ENCODE assay signal across 8 cellular contexts in the genomic region with DNA sequence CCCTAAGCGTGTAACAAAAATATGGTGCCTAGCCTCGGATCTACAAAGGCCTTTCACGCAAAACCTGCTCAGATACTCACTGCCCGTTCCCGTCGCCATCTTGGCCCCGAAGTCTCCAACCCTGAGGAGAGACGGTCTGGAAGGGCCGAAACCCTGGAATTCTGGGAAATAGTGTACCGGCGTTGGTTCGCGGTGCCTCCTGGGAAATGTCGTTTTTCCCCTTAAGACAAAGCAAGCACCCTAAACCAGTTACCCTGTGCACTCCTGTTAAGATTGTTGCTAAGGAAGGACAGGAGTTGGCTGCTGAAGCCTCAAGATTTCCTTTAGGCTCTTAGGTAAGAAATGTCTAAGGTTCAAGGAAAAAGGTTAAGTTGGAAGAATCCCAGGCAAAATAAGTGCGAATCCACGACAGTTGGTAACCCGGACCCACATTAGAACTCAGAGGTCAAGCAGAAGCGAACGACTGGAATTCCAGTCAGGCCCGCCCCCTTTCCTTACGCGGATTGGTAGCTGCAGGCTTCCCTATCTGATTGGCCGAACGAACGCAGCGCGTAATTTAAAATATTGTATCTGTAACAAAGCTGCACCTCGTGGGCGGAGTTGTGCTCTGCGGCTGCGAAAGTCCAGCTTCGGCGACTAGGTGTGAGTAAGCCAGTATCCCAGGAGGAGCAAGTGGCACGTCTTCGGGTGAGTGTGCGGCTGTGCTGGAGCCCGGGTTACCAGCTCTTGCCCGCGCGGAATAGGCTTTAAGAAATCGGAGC. TPM values are rescaled to one million over a fixed set of nuclear protein-coding genes. Genes with fewer than 3 reads are reported as not detected.
A peak's percentile ranks its signal among the peaks of the same experiment; 100 is the strongest.
DNase-seq lines count a peak whose midpoint lies in the region; ATAC-seq and TF ChIP-seq lines count a peak whose summit lies in the region.

A gene with protein sequence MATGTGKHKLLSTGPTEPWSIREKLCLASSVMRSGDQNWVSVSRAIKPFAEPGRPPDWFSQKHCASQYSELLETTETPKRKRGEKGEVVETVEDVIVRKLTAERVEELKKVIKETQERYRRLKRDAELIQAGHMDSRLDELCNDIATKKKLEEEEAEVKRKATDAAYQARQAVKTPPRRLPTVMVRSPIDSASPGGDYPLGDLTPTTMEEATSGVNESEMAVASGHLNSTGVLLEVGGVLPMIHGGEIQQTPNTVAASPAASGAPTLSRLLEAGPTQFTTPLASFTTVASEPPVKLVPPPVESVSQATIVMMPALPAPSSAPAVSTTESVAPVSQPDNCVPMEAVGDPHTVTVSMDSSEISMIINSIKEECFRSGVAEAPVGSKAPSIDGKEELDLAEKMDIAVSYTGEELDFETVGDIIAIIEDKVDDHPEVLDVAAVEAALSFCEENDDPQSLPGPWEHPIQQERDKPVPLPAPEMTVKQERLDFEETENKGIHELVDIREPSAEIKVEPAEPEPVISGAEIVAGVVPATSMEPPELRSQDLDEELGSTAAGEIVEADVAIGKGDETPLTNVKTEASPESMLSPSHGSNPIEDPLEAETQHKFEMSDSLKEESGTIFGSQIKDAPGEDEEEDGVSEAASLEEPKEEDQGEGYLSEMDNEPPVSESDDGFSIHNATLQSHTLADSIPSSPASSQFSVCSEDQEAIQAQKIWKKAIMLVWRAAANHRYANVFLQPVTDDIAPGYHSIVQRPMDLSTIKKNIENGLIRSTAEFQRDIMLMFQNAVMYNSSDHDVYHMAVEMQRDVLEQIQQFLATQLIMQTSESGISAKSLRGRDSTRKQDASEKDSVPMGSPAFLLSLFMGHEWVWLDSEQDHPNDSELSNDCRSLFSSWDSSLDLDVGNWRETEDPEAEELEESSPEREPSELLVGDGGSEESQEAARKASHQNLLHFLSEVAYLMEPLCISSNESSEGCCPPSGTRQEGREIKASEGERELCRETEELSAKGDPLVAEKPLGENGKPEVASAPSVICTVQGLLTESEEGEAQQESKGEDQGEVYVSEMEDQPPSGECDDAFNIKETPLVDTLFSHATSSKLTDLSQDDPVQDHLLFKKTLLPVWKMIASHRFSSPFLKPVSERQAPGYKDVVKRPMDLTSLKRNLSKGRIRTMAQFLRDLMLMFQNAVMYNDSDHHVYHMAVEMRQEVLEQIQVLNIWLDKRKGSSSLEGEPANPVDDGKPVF (minus strand): TSS at position 115 of the 761 bp plus-strand sequence. CDS start 16 bp downstream, at position 99.
KIF20A (plus strand) TSS at position 597 of the 761 bp plus-strand sequence. CDS start 569 bp downstream, outside the sequence.

- H3K9me3 ChIP-seq in suprapubic skin, result no peaks in the 10 kb centered on the region

- TF ChIP-seq POLR2A in NB4 (IDR thresholded peaks at IDR 0.05; ENCODE audit: extremely low read depth, insufficient read length) (peak; percentile 83), suprapubic skin (IDR thresholded peaks at IDR 0.05) (no peak)

- TF ChIP-seq CTCF in NB4 (IDR thresholded peaks at IDR 0.05; ENCODE audit: low read depth, low read length), result no peak
- TF ChIP-seq CTCF in suprapubic skin (IDR thresholded peaks at IDR 0.05), result no peak

- no peak within 1 kb of the TSS for H3K27ac Mint-ChIP-seq in activated naive CD4-positive, alpha-beta T cell treated with anti-CD3 and anti-CD28 coated beads, Interleukin-2, amount 10 ng/mL, durations not matched to agents 7 days and 5 days

- H3K36me3 ChIP-seq in suprapubic skin, result peaks cover 19% of the 10 kb centered on the region

- DNase-seq in NB4 (ENCODE audit: low read depth), result peak; percentile 98
- DNase-seq in SK-N-DZ (ENCODE audit: low spot score), result peak; percentile 98
- peak; percentile 97 for DNase-seq in activated naive CD4-positive, alpha-beta T cell treated with anti-CD3 and anti-CD28 coated beads, Interleukin-2, amount 10 ng/mL, durations not matched to agents 7 days and 5 days
- DNase-seq in globus pallidus (ENCODE audit: low spot score), result peak; percentile 98
- peak; percentile 56 to 98 (median 92) for DNase-seq in nucleus accumbens (lab: John Stamatoyannopoulos, UW)
- DNase-seq in suprapubic skin (ENCODE audit: low spot score in 2 of 2), result peak; percentile 97 to 98

- no peak within 1 kb of the TSS for H3K4me3 Mint-ChIP-seq in activated naive CD4-positive, alpha-beta T cell treated with anti-CD3 and anti-CD28 coated beads, Interleukin-2, amount 10 ng/mL, durations not matched to agents 7 days and 5 days

- H3K4me1 Mint-ChIP-seq in activated naive CD4-positive, alpha-beta T cell treated with anti-CD3 and anti-CD28 coated beads, Interleukin-2, amount 10 ng/mL, durations not matched to agents 7 days and 5 days, result peaks cover 26% of the 10 kb centered on the region

- CTCF ChIA-PET in activated naive CD4-positive, alpha-beta T cell treated with anti-CD3 and anti-CD28 coated beads, Interleukin-2, amount 10 ng/mL, durations not matched to agents 7 days and 5 days (lab: Charles Lee), result interaction anchor here (0.6 to 4.0 kb wide), 10 partner anchors 10 to 369 kb away, joined by 3 to 23 read pairs (median 4); partner anchors contain the start of genes EGR1 and KDM3B

- H3K36me3 Mint-ChIP-seq in activated naive CD4-positive, alpha-beta T cell treated with anti-CD3 and anti-CD28 coated beads, Interleukin-2, amount 10 ng/mL, durations not matched to agents 7 days and 5 days, result peaks cover 40% of the 10 kb centered on the region

- ATAC-seq in HG02571 (IDR thresholded peaks at IDR 0.05; ENCODE audit: unreplicated experiment), result peak; percentile 89

- H3K9me3 Mint-ChIP-seq in activated naive CD4-positive, alpha-beta T cell treated with anti-CD3 and anti-CD28 coated beads, Interleukin-2, amount 10 ng/mL, durations not matched to agents 7 days and 5 days, result no peaks in the 10 kb centered on the region

- H3K4me3 ChIP-seq in GM08714 (ENCODE audit: low read length), result peak within 1 kb of the TSS; percentile 99
- H3K4me3 ChIP-seq in NB4 (ENCODE audit: low read depth, low read length), result peak within 1 kb of the TSS; percentile 100
- H3K4me3 ChIP-seq in suprapubic skin, result peak within 1 kb of the TSS; percentile 84

- 0% methylated on average over 33 of the region's 41 CpGs for WGBS in suprapubic skin

- peak within 1 kb of the TSS; percentile 86 for H3K27ac ChIP-seq in suprapubic skin

- no peak for TF ChIP-seq EP300 in suprapubic skin (IDR thresholded peaks at IDR 0.05)

- H3K27me3 ChIP-seq in suprapubic skin, result no peaks in the 10 kb centered on the region

- no peaks in the 10 kb centered on the region for H3K27me3 Mint-ChIP-seq in activated naive CD4-positive, alpha-beta T cell treated with anti-CD3 and anti-CD28 coated beads, Interleukin-2, amount 10 ng/mL, durations not matched to agents 7 days and 5 days

- peaks cover 20% of the 10 kb centered on the region for H3K4me1 ChIP-seq in suprapubic skin

RNA-seq across cellular contexts. Expression of the first gene that starts in this region (rescaled TPM):
- 89.0 and 94.3 TPM in 2 replicates for polyA plus RNA-seq in SK-N-DZ (2014; cell fraction: cytosol; rRNA removed)
- polyA plus RNA-seq in SK-N-DZ (2014; cell fraction: nucleus; rRNA removed), result 221 and 254 TPM in 2 replicates
- total RNA-seq in suprapubic skin, result 10 to 100 TPM; 27.4 to 53.8 (median 36.7) TPM

RNA-seq across cellular contexts. Expression of gene KIF20A, which starts in this region (rescaled TPM):
- 193 and 213 TPM in 2 replicates for polyA plus RNA-seq in SK-N-DZ (2014; cell fraction: cytosol; rRNA removed)
- 219 and 238 TPM in 2 replicates for polyA plus RNA-seq in SK-N-DZ (2014; cell fraction: nucleus; rRNA removed)
- 1 to 10 TPM; 2.1 to 7.7 (median 5.1) TPM for total RNA-seq in suprapubic skin

Comparison
In these comparisons a context has a peak if more than half of its experiments do, and no peak if none do; other contexts are left out.
1. Peak in every context shown above with its lines: DNase-seq, ATAC-seq, H3K4me3 ChIP-seq and H3K27ac ChIP-seq.